10 cellular contexts compared by ENCODE assay signal in the genomic region with DNA sequence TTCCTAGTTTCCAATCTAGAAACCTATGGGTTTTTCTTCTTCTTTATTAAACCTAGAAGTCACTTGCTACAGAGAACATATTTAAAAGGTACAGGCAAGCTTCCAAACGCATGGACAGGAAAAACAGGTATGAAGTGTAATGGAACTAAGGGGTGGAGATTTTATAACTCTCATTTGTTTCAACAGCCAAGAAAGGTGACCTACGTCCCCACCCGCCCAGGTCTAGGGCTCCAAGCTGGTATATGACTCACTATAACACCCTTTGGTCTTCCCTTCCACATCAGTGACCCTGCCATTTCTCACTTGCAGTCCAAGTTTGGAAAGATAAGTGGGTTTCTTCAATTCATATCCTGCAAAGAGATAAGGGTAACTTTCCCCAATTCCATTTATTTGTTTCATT. TPM values are rescaled to one million over a fixed set of nuclear protein-coding genes. Genes with fewer than 3 reads are reported as not detected.
DNase-seq lines count a peak whose midpoint lies in the region; ATAC-seq, FAIRE-seq and TF ChIP-seq lines count a peak whose summit lies in the region.
"Had no signal": no experiment of that assay in that cellular context is flagged by ENCODE, and none has a peak within 500 bp of the region (broad histone marks: within the 10 kb centered on the region; RNA-seq: fewer than 3 reads in every experiment).

No MANE protein-coding gene starts in this region.

- H3K4me3 ChIP-seq in kidney (ENCODE audit: low read length in 2 of 2): no peak overlapping the region
- no peak overlapping the region for H3K4me3 ChIP-seq in testis

- H3K4me1 ChIP-seq in kidney (ENCODE audit: control insufficient read depth in 1 of 2, insufficient read depth in 1 of 2, low read depth in 1 of 2, low read length in 2 of 2): peaks cover 7 to 9% of the 10 kb centered on the region in 2 donors
- H3K4me1 ChIP-seq in testis: no peaks in the 10 kb centered on the region

- no peak for FAIRE-seq in kidney (lab: Jason Lieb, UNC)
- FAIRE-seq: TTC549 had no signal

- peak overlapping the region in 2 of 10 donors; percentile 77 to 88 for H3K4me3 Mint-ChIP-seq in naive thymus-derived CD8-positive, alpha-beta T cell

- 64 to 74% methylated on average over 3 of the region's 3 CpGs for whole genome bisulfite sequencing in testis, 2 donors

- no peaks in the 10 kb centered on the region for H3K9me3 ChIP-seq in kidney (ENCODE audit: control insufficient read depth in 1 of 2, low read length in 2 of 2)
- no peaks in the 10 kb centered on the region for H3K9me3 ChIP-seq in testis

- H3K36me3 ChIP-seq in kidney (ENCODE audit: control insufficient read depth in 1 of 2, insufficient read depth in 2 of 2, low read length in 2 of 2) (no peaks in the 10 kb centered on the region), testis (ENCODE audit: low read depth, missing control alignments) (no peaks in the 10 kb centered on the region)

- no peak for TF ChIP-seq CTCF in kidney (IDR thresholded peaks at IDR 0.05; ENCODE audit: borderline replicate concordance, extremely low read depth, insufficient read depth)
- TF ChIP-seq CTCF in testis (IDR thresholded peaks at IDR 0.05): no peak

- H3K27me3 Mint-ChIP-seq in naive thymus-derived CD8-positive, alpha-beta T cell: peaks cover 0 to 4% (median 4%) of the 10 kb centered on the region in 5 donors

- H3K9me3 Mint-ChIP-seq in naive thymus-derived CD8-positive, alpha-beta T cell: no peaks in the 10 kb centered on the region

- H3K9ac ChIP-seq in kidney (ENCODE audit: low read length in 2 of 2): no peak overlapping the region

- H3K27ac ChIP-seq in kidney (ENCODE audit: low read depth in 2 of 2, low read length in 2 of 2) (peak overlapping the region; percentile 75 to 80), testis (no peak overlapping the region)

- POLR2A ChIA-PET in naive thymus-derived CD8-positive, alpha-beta T cell (lab: Charles Lee): interaction anchor here (1.2 kb wide), 1 partner anchor 60 kb away, joined by 3 read pairs; a partner anchor contains a TSS

- no peak for TF ChIP-seq POLR2A in testis (IDR thresholded peaks at IDR 0.05)

- peak overlapping the region in 1 of 10 donors; percentile 87 for H3K27ac Mint-ChIP-seq in naive thymus-derived CD8-positive, alpha-beta T cell

- H3K36me3 Mint-ChIP-seq in naive thymus-derived CD8-positive, alpha-beta T cell: no peaks in the 10 kb centered on the region
- H3K36me3 Mint-ChIP-seq: IgD-negative memory B cell had no signal

- ATAC-seq in naive thymus-derived CD8-positive, alpha-beta T cell: no peak
- ATAC-seq in GM19324 (IDR thresholded peaks at IDR 0.05; ENCODE audit: low FRiP score, unreplicated experiment): no peak
- no peak for ATAC-seq in GM19328 (IDR thresholded peaks at IDR 0.05; ENCODE audit: unreplicated experiment)

- peaks cover 9 to 23% (median 20%) of the 10 kb centered on the region in 4 donors for H3K4me1 Mint-ChIP-seq in naive thymus-derived CD8-positive, alpha-beta T cell

- DNase-seq in HPDE6-E6E7 (ENCODE audit: extremely low spot score) (peak; percentile 66), SW480 (ENCODE audit: low spot score) (peak; percentile 84), kidney (peak; percentile 84), testis (peak; percentile 10)
- DNase-seq in naive thymus-derived CD8-positive, alpha-beta T cell: no peak

- intact Hi-C loops in kidney (cut with DNase I) (no loop called here), testis (cut with DNase I; ENCODE audit: low total_unique reads) (no loop called here)

- H3K27me3 ChIP-seq in testis: no peaks in the 10 kb centered on the region
- H3K27me3 ChIP-seq: dorsolateral prefrontal cortex had no signal

RNA-seq across cellular contexts. Expression of a gene that starts 6.0 kb away (rescaled TPM):
- total RNA-seq in kidney: 14.7 TPM
- polyA plus RNA-seq in kidney (ENCODE audit: insufficient read depth, low read depth, low replicate concordance): 3.2 TPM
- 10 to 100 TPM; 15.0 to 18.0 TPM for total RNA-seq in testis
- polyA plus RNA-seq in testis (ENCODE audit: insufficient read depth, low read depth, low replicate concordance): 4.2 TPM
- not detected for total RNA-seq in naive thymus-derived CD8-positive, alpha-beta T cell
- not detected for polyA plus RNA-seq in naive thymus-derived CD8-positive, alpha-beta T cell
- polyA plus RNA-seq: IgD-negative memory B cell had no signal

RNA-seq across cellular contexts. Expression of a gene that starts 27.7 kb away (rescaled TPM):
- total RNA-seq in kidney (29.6 TPM), testis (10 to 100 TPM; 56.7 to 88.1 TPM)
- polyA plus RNA-seq in kidney (ENCODE audit: insufficient read depth, low read depth, low replicate concordance) (10.8 TPM), testis (ENCODE audit: insufficient read depth, low read depth, low replicate concordance) (146 TPM)
- 10 to 100 TPM; 40.2 to 53.1 TPM for total RNA-seq in naive thymus-derived CD8-positive, alpha-beta T cell
- 10 to 100 TPM; 12.3 to 13.8 (median 13.8) TPM for polyA plus RNA-seq in naive thymus-derived CD8-positive, alpha-beta T cell

RNA-seq across cellular contexts. Expression of a gene that starts 59.6 kb away (rescaled TPM):
- 21.0 TPM for total RNA-seq in kidney
- polyA plus RNA-seq in kidney (ENCODE audit: insufficient read depth, low read depth, low replicate concordance): 19.0 TPM
- 10 to 100 TPM; 34.4 to 38.7 TPM for total RNA-seq in testis
- polyA plus RNA-seq in testis (ENCODE audit: insufficient read depth, low read depth, low replicate concordance): 29.9 TPM
- 10 to 100 TPM; 26.4 to 26.7 TPM for total RNA-seq in naive thymus-derived CD8-positive, alpha-beta T cell
- polyA plus RNA-seq in naive thymus-derived CD8-positive, alpha-beta T cell: 10 to 100 TPM; 16.7 to 22.0 (median 19.3) TPM

Comparison
In these comparisons a context has a peak if more than half of its experiments do, and no peak if none do; other contexts are left out.
1. DNase-seq: peak in HPDE6-E6E7 (single experiment), SW480 (single experiment), kidney (single experiment) and testis (single experiment); none in naive thymus-derived CD8-positive, alpha-beta T cell (0 of 10).
2. H3K27ac ChIP-seq: peak in kidney (2 of 2); none in testis (0 of 2).
3. RNA of a gene that starts 6.0 kb away (total RNA-seq): 15.0 to 18.0 TPM in testis and 14.7 TPM in kidney (single experiment); not detected in naive thymus-derived CD8-positive, alpha-beta T cell; every median in the first group is over 10 times any median in the second.